ENCODE assay signal across 7 cellular contexts in genomic region chr1:1033009-1033587, GRCh38. TPM values are rescaled to one million over a fixed set of nuclear protein-coding genes. Genes with fewer than 3 reads are reported as not detected.
A peak's percentile ranks its signal among the peaks of the same experiment; 100 is the strongest.
DNase-seq lines count a peak whose midpoint lies in the region; ATAC-seq lines count a peak whose summit lies in the region.

No MANE protein-coding gene starts in this region.

- no peaks in the 10 kb centered on the region for H3K9me3 Mint-ChIP-seq in activated CD4-positive, alpha-beta memory T cell treated with anti-CD3 and anti-CD28 coated beads for 36 hours
- H3K9me3 Mint-ChIP-seq in memory B cell = no peaks in the 10 kb centered on the region

- ATAC-seq in GM18858 (IDR thresholded peaks at IDR 0.05; ENCODE audit: unreplicated experiment) (peak; percentile 64), HG03045 (IDR thresholded peaks at IDR 0.05; ENCODE audit: unreplicated experiment) (peak; percentile 83), memory B cell (ENCODE audit: low read depth) (peak; percentile 92)

- POLR2A ChIA-PET in activated CD4-positive, alpha-beta memory T cell treated with anti-CD3 and anti-CD28 coated beads for 36 hours (lab: Charles Lee) = interaction anchor here (1.0 to 1.7 kb wide), 3 partner anchors 40 to 182 kb away, joined by 3 to 4 read pairs (median 3); no protein-coding TSS in a partner anchor

- no peak overlapping the region for H3K27ac Mint-ChIP-seq in activated CD4-positive, alpha-beta memory T cell treated with anti-CD3 and anti-CD28 coated beads for 36 hours
- no peak overlapping the region for H3K27ac Mint-ChIP-seq in memory B cell

- CTCF ChIA-PET in activated CD4-positive, alpha-beta memory T cell treated with anti-CD3 and anti-CD28 coated beads for 36 hours (lab: Charles Lee) = interaction anchor here (0.7 to 2.9 kb wide), 14 partner anchors 12 to 338 kb away, joined by 3 to 26 read pairs (median 5); no protein-coding TSS in a partner anchor

- intact Hi-C loops in activated CD4-positive, alpha-beta memory T cell treated with anti-CD3 and anti-CD28 coated beads for 36 hours (cut with micrococcal nuclease) = loop anchor here (1.0 to 10.0 kb wide), 5 partner anchors 31 to 342 kb away; partner anchors contain the start of genes AURKAIP1, C1orf159, PUSL1 and TNFRSF18

- no peak overlapping the region for H3K4me3 Mint-ChIP-seq in activated CD4-positive, alpha-beta memory T cell treated with anti-CD3 and anti-CD28 coated beads for 36 hours
- H3K4me3 Mint-ChIP-seq in memory B cell = peak overlapping the region; percentile 61

- peaks cover 7% of the 10 kb centered on the region for H3K4me1 Mint-ChIP-seq in activated CD4-positive, alpha-beta memory T cell treated with anti-CD3 and anti-CD28 coated beads for 36 hours (ENCODE audit: low read depth)
- peaks cover 22% of the 10 kb centered on the region for H3K4me1 Mint-ChIP-seq in memory B cell

- H3K36me3 Mint-ChIP-seq in activated CD4-positive, alpha-beta memory T cell treated with anti-CD3 and anti-CD28 coated beads for 36 hours = no peaks in the 10 kb centered on the region
- no peaks in the 10 kb centered on the region for H3K36me3 Mint-ChIP-seq in memory B cell

- DNase-seq in NCI-H226 (peak; percentile 88), memory B cell (ENCODE audit: low spot score in 2 of 2) (peak; percentile 97 to 98)
- DNase-seq in activated CD4-positive, alpha-beta memory T cell treated with anti-CD3 and anti-CD28 coated beads for 36 hours = peak; percentile 95
- DNase-seq in effector CD4-positive, alpha-beta T cell = peak; percentile 79
- DNase-seq in stimulated activated CD8-positive, alpha-beta memory T cell treated with anti-CD3 and anti-CD28 coated beads, Interleukin-15, amount 100 ng/mL, for 24 hours (ENCODE audit: low read depth) = peak; percentile 67

- H3K27me3 Mint-ChIP-seq in activated CD4-positive, alpha-beta memory T cell treated with anti-CD3 and anti-CD28 coated beads for 36 hours = peaks cover 26% of the 10 kb centered on the region
- H3K27me3 Mint-ChIP-seq in memory B cell = peaks cover 2% of the 10 kb centered on the region

RNA-seq across cellular contexts. Expression of gene AGRN, which starts 13.2 kb away (rescaled TPM):
- 10 to 100 TPM; 33.2 to 35.6 TPM for total RNA-seq in activated CD4-positive, alpha-beta memory T cell treated with anti-CD3 and anti-CD28 coated beads for 36 hours

RNA-seq across cellular contexts. Expression of gene ISG15, which starts 19.8 kb away (rescaled TPM):
- total RNA-seq in activated CD4-positive, alpha-beta memory T cell treated with anti-CD3 and anti-CD28 coated beads for 36 hours = 100 to 1,000 TPM in 1 of 2 experiments, 10 to 100 TPM in 1; 96.9 to 108 TPM

RNA-seq across cellular contexts. Expression of gene HES4, which starts 33.2 kb away (rescaled TPM):
- 1 to 10 TPM; 1.7 to 2.0 TPM for total RNA-seq in activated CD4-positive, alpha-beta memory T cell treated with anti-CD3 and anti-CD28 coated beads for 36 hours

RNA-seq across cellular contexts. Expression of gene RNF223, which starts 41.0 kb away (rescaled TPM):
- total RNA-seq in activated CD4-positive, alpha-beta memory T cell treated with anti-CD3 and anti-CD28 coated beads for 36 hours = not detected

RNA-seq across cellular contexts. Expression of gene PERM1, which starts 51.2 kb away (rescaled TPM):
- total RNA-seq in activated CD4-positive, alpha-beta memory T cell treated with anti-CD3 and anti-CD28 coated beads for 36 hours = not detected

Comparison
In these comparisons a context has a peak if more than half of its experiments do, and no peak if none do; other contexts are left out.
1. Peak in every context shown above with its lines: DNase-seq and ATAC-seq.